In the genomic region with DNA sequence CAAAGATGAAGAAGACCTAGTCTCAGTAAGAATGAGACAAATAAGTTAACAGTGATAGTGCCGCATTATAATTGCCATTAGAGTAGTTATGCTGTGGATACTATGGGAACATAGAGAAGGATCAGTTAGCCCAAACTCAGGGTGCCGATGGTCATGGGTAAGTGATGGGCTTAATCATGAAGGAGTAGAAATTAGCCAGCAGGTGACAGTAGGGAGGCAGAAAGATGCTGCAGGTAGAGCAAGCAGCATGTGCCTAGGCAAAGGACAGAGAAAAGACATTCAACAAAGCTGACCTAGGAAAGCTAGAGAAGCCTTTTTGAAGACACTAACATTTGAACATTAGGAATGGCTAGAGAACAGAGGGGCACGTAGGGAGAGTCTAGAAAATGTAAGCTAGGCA, we compare ENCODE assay signal across 21 cellular contexts. TPM values are rescaled to one million over a fixed set of nuclear protein-coding genes. Genes with fewer than 3 reads are reported as not detected.
DNase-seq lines count a peak whose midpoint lies in the region; ATAC-seq and TF ChIP-seq lines count a peak whose summit lies in the region.
"Had no signal": no experiment of that assay in that cellular context is flagged by ENCODE, and none has a peak within 500 bp of the region (broad histone marks: within the 10 kb centered on the region; RNA-seq: fewer than 3 reads in every experiment).

No MANE protein-coding gene starts in this region.

- no peak for TF ChIP-seq EP300 in gastroesophageal sphincter (IDR thresholded peaks at IDR 0.05)

- no peak overlapping the region for H3K4me3 ChIP-seq in HCT116 (replicated peaks in 1 of 2; ENCODE audit: low read depth in 1 of 2, low read length in 2 of 2)
- H3K4me3 ChIP-seq in iPS DF 6.9 (ENCODE audit: low read length) = no peak overlapping the region
- H3K4me3 ChIP-seq in A673 (ENCODE audit: low read depth, low read length, poor library complexity, severe bottlenecking) = no peak overlapping the region
- H3K4me3 ChIP-seq in gastroesophageal sphincter = no peak overlapping the region
- H3K4me3 ChIP-seq: dorsolateral prefrontal cortex, lung had no signal

- no peaks in the 10 kb centered on the region for H3K9me2 ChIP-seq in HCT116 (ENCODE audit: insufficient read depth)

- intact Hi-C loops in Calu3 (cut with micrococcal nuclease; ENCODE audit: unreplicated experiment) (loop anchor here (2.0 to 10.0 kb wide), 4 partner anchors 185 to 1211 kb away; no protein-coding TSS in a partner anchor), HCT116 (cut with micrococcal nuclease) (loop anchor here (2.0 to 10.0 kb wide), 3 partner anchors 219 to 845 kb away; no protein-coding TSS in a partner anchor), A673 (cut with micrococcal nuclease; ENCODE audit: unreplicated experiment) (loop anchor here (2.0 to 5.0 kb wide), 4 partner anchors 184 to 845 kb away; no protein-coding TSS in a partner anchor)

- no peaks in the 10 kb centered on the region for H3K27me3 Mint-ChIP-seq in Calu3 (ENCODE audit: unreplicated experiment)

- CTCF ChIA-PET in Calu3 (lab: Charles Lee) (interaction anchor here (1.1 kb wide), 1 partner anchor 195 kb away, joined by 3 read pairs; no protein-coding TSS in a partner anchor), HCT116 (lab: Charles Lee) (interaction anchor here (0.8 to 1.7 kb wide), 4 partner anchors 8 to 844 kb away, joined by 3 to 6 read pairs (median 4); no protein-coding TSS in a partner anchor), A673 (lab: Charles Lee) (no interaction called here)

- H3K4me1 ChIP-seq in HCT116 (ENCODE audit: control insufficient read depth in 1 of 2, insufficient read depth in 2 of 2, low read length in 2 of 2) = no peaks in the 10 kb centered on the region
- no peaks in the 10 kb centered on the region for H3K4me1 ChIP-seq in iPS DF 6.9 (ENCODE audit: control insufficient read depth, insufficient read depth, low read length)
- H3K4me1 ChIP-seq in A673 (ENCODE audit: insufficient read depth, low read length, poor library complexity, severe bottlenecking) = peaks cover 4% of the 10 kb centered on the region
- H3K4me1 ChIP-seq in gastroesophageal sphincter = no peaks in the 10 kb centered on the region

- TF ChIP-seq POLR2A in HCT116 (IDR thresholded peaks at IDR 0.05; ENCODE audit: borderline replicate concordance, extremely low read depth, insufficient read depth, insufficient read length) = no peak
- TF ChIP-seq POLR2A in gastroesophageal sphincter (IDR thresholded peaks at IDR 0.05) = no peak

- H3K27ac Mint-ChIP-seq in Calu3 (ENCODE audit: unreplicated experiment) = no peak overlapping the region

- ATAC-seq in HCT116 (no peak), HG03565 (IDR thresholded peaks at IDR 0.05; ENCODE audit: unreplicated experiment) (no peak), gastroesophageal sphincter (no peak)
- ATAC-seq: esophagus mucosa had no signal

- no peaks in the 10 kb centered on the region for H3K79me2 ChIP-seq in HCT116 (ENCODE audit: insufficient read depth, low read length)

- H3K36me3 ChIP-seq in HCT116 (ENCODE audit: control insufficient read depth in 1 of 2, insufficient read depth in 2 of 2, low read length in 2 of 2) = no peaks in the 10 kb centered on the region
- H3K36me3 ChIP-seq in iPS DF 6.9 (ENCODE audit: control insufficient read depth, insufficient read depth, low read length) = no peaks in the 10 kb centered on the region
- H3K36me3 ChIP-seq in A673 (ENCODE audit: insufficient read depth, low read length, poor library complexity, severe bottlenecking) = no peaks in the 10 kb centered on the region
- no peaks in the 10 kb centered on the region for H3K36me3 ChIP-seq in gastroesophageal sphincter
- H3K36me3 ChIP-seq: WERI-Rb-1 had no signal

- no peak overlapping the region for H2AFZ ChIP-seq in HCT116 (ENCODE audit: low read depth, low read length, poor library complexity, severe bottlenecking)

- H3K4me2 ChIP-seq in HCT116 (ENCODE audit: low read length) = no peak overlapping the region

- DNase-seq in Calu3 (peak; percentile 13), HCT116 (ENCODE audit: low read depth, low spot score) (no peak), RKO (ENCODE audit: low spot score) (peak; percentile 8), iPS DF 6.9 (ENCODE audit: low read depth, low spot score) (peak; percentile 47), A673 (ENCODE audit: low spot score) (no peak)
- DNase-seq in stimulated activated CD4-positive, alpha-beta T cell treated with anti-CD3 and anti-CD28 coated beads, Interleukin-4, amount 100 ng/mL, for 4 hours = no peak
- DNase-seq: activated CD4-positive, alpha-beta T cell treated with anti-CD3 and anti-CD28 coated beads, Interleukin-2, amount 50 U/mL, for 4 hours; activated naive CD4-positive, alpha-beta T cell; caudate nucleus; DND-41; dorsolateral prefrontal cortex; NCI-H2029; NCI-H510A; nucleus accumbens; T-helper 1 cell; WERI-Rb-1 had no signal

- no peaks in the 10 kb centered on the region for H3K9me3 ChIP-seq in HCT116 (ENCODE audit: control insufficient read depth in 1 of 2, insufficient read depth in 1 of 2, low read depth in 1 of 2, low read length in 2 of 2)
- no peaks in the 10 kb centered on the region for H3K9me3 ChIP-seq in iPS DF 6.9 (ENCODE audit: control insufficient read depth, insufficient read depth, low read length)
- no peaks in the 10 kb centered on the region for H3K9me3 ChIP-seq in A673 (ENCODE audit: low read depth, low read length, poor library complexity, severe bottlenecking)
- no peaks in the 10 kb centered on the region for H3K9me3 ChIP-seq in gastroesophageal sphincter

- POLR2A ChIA-PET in HCT116 (lab: Charles Lee) = no interaction called here
- POLR2A ChIA-PET in A673 (lab: Charles Lee; ENCODE audit: low non-redundant PET) = no interaction called here

- H4K20me1 ChIP-seq in HCT116 (ENCODE audit: insufficient read depth) = no peaks in the 10 kb centered on the region

- no peaks in the 10 kb centered on the region for H3K4me1 Mint-ChIP-seq in Calu3 (ENCODE audit: low read depth, unreplicated experiment)

- RAD21 ChIA-PET in HCT116 (lab: Charles Lee; ENCODE audit: low non-redundant PET in 1 of 2, low total read pairs in 2 of 2, uncharacterized antibody in 2 of 2, unreplicated experiment in 2 of 2) = no interaction called here

- H3K36me3 Mint-ChIP-seq in Calu3 (ENCODE audit: insufficient read depth, unreplicated experiment) = no peaks in the 10 kb centered on the region

- H3K27me3 ChIP-seq in HCT116 (ENCODE audit: insufficient read depth, low read length) (peaks cover 7% of the 10 kb centered on the region; the same call in 1 of the 2 replicates), iPS DF 6.9 (ENCODE audit: control insufficient read depth, insufficient read depth, low read length) (no peaks in the 10 kb centered on the region), A673 (replicated peaks; ENCODE audit: insufficient read depth, low read depth, low read length, poor library complexity) (no peaks in the 10 kb centered on the region), gastroesophageal sphincter (no peaks in the 10 kb centered on the region)
- H3K27me3 ChIP-seq: dorsolateral prefrontal cortex had no signal

- H3K27ac ChIP-seq in HCT116 (ENCODE audit: low read depth, low read length) = no peak overlapping the region
- H3K27ac ChIP-seq in iPS DF 6.9 (ENCODE audit: low read length) = no peak overlapping the region
- no peak overlapping the region for H3K27ac ChIP-seq in A673 (ENCODE audit: low read depth, low read length, poor library complexity, severe bottlenecking)
- no peak overlapping the region for H3K27ac ChIP-seq in gastroesophageal sphincter
- H3K27ac ChIP-seq: dorsolateral prefrontal cortex, WERI-Rb-1 had no signal

- BruUV-seq in Calu3 (replicated peaks; lab: Mats Ljungman, UMichigan) (no TSS peak), HCT116 (replicated peaks; lab: Mats Ljungman, UMichigan) (no TSS peak), A673 (replicated peaks; lab: Mats Ljungman, UMichigan) (no TSS peak)

- H3K9me3 Mint-ChIP-seq in Calu3 (ENCODE audit: low read depth, unreplicated experiment) = no peaks in the 10 kb centered on the region

- no peak overlapping the region for H3K9ac ChIP-seq in HCT116 (ENCODE audit: low read length)

- no CpG with 5 or more reads among the region's 3 CpGs for WGBS in iPS DF 6.9 (ENCODE audit: insufficient coverage, insufficient read length)
- 83% methylated on average over 3 of the region's 3 CpGs for WGBS in gastroesophageal sphincter (ENCODE audit: low coverage in 1 of 2), 2 donors

- TF ChIP-seq RAD21 in HCT116 (IDR thresholded peaks at IDR 0.05; ENCODE audit: low read depth) = 0 out of 2 replicates have a peak, but pooled peaks have one; percentile 4

- TF ChIP-seq CTCF in Calu3 (IDR thresholded peaks at IDR 0.05; ENCODE audit: unreplicated experiment) = no peak
- no peak for TF ChIP-seq CTCF in HCT116 (IDR thresholded peaks at IDR 0.05 in 2 of 3, conservative IDR thresholded peaks at IDR 0.05 in 1 of 3; ENCODE audit: borderline replicate concordance in 1 of 3, insufficient read depth in 1 of 3, low read depth in 2 of 3, low read length in 2 of 3)
- TF ChIP-seq CTCF in A673 (conservative IDR thresholded peaks at IDR 0.05; ENCODE audit: low read depth, low read length) = no peak
- TF ChIP-seq CTCF in gastroesophageal sphincter (IDR thresholded peaks at IDR 0.05) = no peak

- H3K4me3 Mint-ChIP-seq in Calu3 (ENCODE audit: low read depth, unreplicated experiment) = no peak overlapping the region

TF ChIP-seq in HCT116, 20 proteins besides CTCF, POLR2A, EP300 and RAD21 (continues in another document):
- TF ChIP-seq ATF3 (IDR thresholded peaks at IDR 0.05) (no peak), SRF (IDR thresholded peaks at IDR 0.05; ENCODE audit: low read depth) (no peak)

RNA-seq across cellular contexts. Expression of gene PTPRQ, which starts 30.6 kb away (rescaled TPM):
- total RNA-seq in Calu3 (2022) (not detected in 2 replicates), HCT116 (2021; ENCODE audit: unreplicated experiment) (not detected), A673 (2021) (0.09 and 0.15 TPM in 2 replicates), gastroesophageal sphincter (1 to 10 TPM in 3 of 4 donors, under 1 TPM in 1; 0.47 to 6.0 (median 3.4) TPM)
- not detected in 2 replicates for polyA plus RNA-seq in HCT116 (2012)
- total RNA-seq: glomerular endothelial cell had no signal

Comparison
In these comparisons a context has a peak if more than half of its experiments do, and no peak if none do; other contexts are left out.
1. DNase-seq: peak in Calu3 (single experiment), RKO (single experiment) and iPS DF 6.9 (single experiment); none in HCT116 (single experiment), A673 (single experiment) and stimulated activated CD4-positive, alpha-beta T cell treated with anti-CD3 and anti-CD28 coated beads, Interleukin-4, amount 100 ng/mL, for 4 hours (0 of 2).